ENCODE assay signal across 18 cellular contexts in genomic region chr5:95532415-95532814, GRCh38. TPM values are rescaled to one million over a fixed set of nuclear protein-coding genes. Genes with fewer than 3 reads are reported as not detected.
DNase-seq lines count a peak whose midpoint lies in the region; ATAC-seq, FAIRE-seq and TF ChIP-seq lines count a peak whose summit lies in the region.
"Had no signal": no experiment of that assay in that cellular context is flagged by ENCODE, and none has a peak within 500 bp of the region (broad histone marks: within the 10 kb centered on the region; RNA-seq: fewer than 3 reads in every experiment).

No MANE protein-coding gene starts in this region.

- peak; percentile 5 for FAIRE-seq in small intestine (lab: Jason Lieb, UNC)
- FAIRE-seq: GM12891, H1 had no signal

- no peak overlapping the region for H3T11ph ChIP-seq in H9 (ENCODE audit: low read length)

- no peaks in the 10 kb centered on the region for H3K27me3 Mint-ChIP-seq in H9 (ENCODE audit: low read depth)
- H3K27me3 Mint-ChIP-seq in chondrocyte (ENCODE audit: low read depth): no peaks in the 10 kb centered on the region
- no peaks in the 10 kb centered on the region for H3K27me3 Mint-ChIP-seq in activated CD8-positive, alpha-beta T cell treated with anti-CD3 and anti-CD28 coated beads for 36 hours
- H3K27me3 Mint-ChIP-seq: B cell had no signal

- no peak for DNase-seq in H9
- no peak for DNase-seq in chondrocyte (ENCODE audit: low spot score)
- no peak for DNase-seq in small intestine
- DNase-seq in activated CD8-positive, alpha-beta T cell treated with anti-CD3 and anti-CD28 coated beads for 36 hours: no peak
- DNase-seq: Calu3; CD8-positive, alpha-beta T cell; DMS79 treated with DMSO at 0.1 percent for 48 hours; GF-D8; KG1 had no signal

- TF ChIP-seq CTCF in H9 (conservative IDR thresholded peaks at IDR 0.05): no peak
- TF ChIP-seq CTCF in chondrocyte (IDR thresholded peaks at IDR 0.05): no peak
- no peak for TF ChIP-seq CTCF in activated CD8-positive, alpha-beta T cell treated with anti-CD3 and anti-CD28 coated beads for 36 hours (IDR thresholded peaks at IDR 0.05)

- H3K23me2 ChIP-seq in H9 (ENCODE audit: insufficient read length, low read depth, low read length, poor library complexity, severe bottlenecking): no peaks in the 10 kb centered on the region

- no CpG with 5 or more reads among the region's 2 CpGs for WGBS in H9 (ENCODE audit: extremely low coverage, insufficient read length, low lambda C conversion rate)
- 81% methylated on average over 2 of the region's 2 CpGs for WGBS in HUES64
- WGBS in small intestine, 3 donors: 97% methylated on average over 2 of the region's 2 CpGs

- CTCF ChIA-PET in activated CD8-positive, alpha-beta T cell treated with anti-CD3 and anti-CD28 coated beads for 36 hours (lab: Charles Lee): no interaction called here

- H2BK15ac ChIP-seq in H9 (ENCODE audit: low read depth, low read length): no peak overlapping the region

- no peak overlapping the region for H3K4me2 ChIP-seq in H9 (ENCODE audit: insufficient read depth, insufficient read length, low read length)
- H3K4me2 ChIP-seq: BLaER1 treated with 17β-estradiol and CSF1 and Interleukin-3, amounts not matched to agents 10 nM and 100 nM had no signal

- H3K9me3 ChIP-seq in H9 (ENCODE audit: control insufficient read depth, low read depth, low read length): no peaks in the 10 kb centered on the region
- H3K9me3 ChIP-seq in HUES64 (ENCODE audit: insufficient read depth, low read depth, low read length): no peaks in the 10 kb centered on the region
- H3K9me3 ChIP-seq in small intestine (ENCODE audit: control insufficient read depth, low read depth): no peaks in the 10 kb centered on the region
- H3K9me3 ChIP-seq: BLaER1 treated with 17β-estradiol and CSF1 and Interleukin-3, amounts not matched to agents 10 nM and 100 nM; HAP-1 had no signal

- no peak overlapping the region for H3K4ac ChIP-seq in H9 (ENCODE audit: low read depth, low read length)

- no peaks in the 10 kb centered on the region for H3K79me1 ChIP-seq in H9 (ENCODE audit: insufficient read depth, low read depth, low read length, poor library complexity, severe bottlenecking)

- peak overlapping the region; percentile 14; the same call in 1 of the 2 replicates for H3K4me3 ChIP-seq in HUES64 (ENCODE audit: low read length)
- no peak overlapping the region for H3K4me3 ChIP-seq in small intestine (ENCODE audit: low read depth in 1 of 2, low read length in 2 of 2)
- H3K4me3 ChIP-seq: BLaER1 treated with 17β-estradiol and CSF1 and Interleukin-3, amounts not matched to agents 10 nM and 100 nM; HAP-1 had no signal

- H3K9me3 Mint-ChIP-seq in H9: no peaks in the 10 kb centered on the region
- H3K9me3 Mint-ChIP-seq in chondrocyte (ENCODE audit: low read depth): no peaks in the 10 kb centered on the region
- H3K9me3 Mint-ChIP-seq in activated CD8-positive, alpha-beta T cell treated with anti-CD3 and anti-CD28 coated beads for 36 hours: no peaks in the 10 kb centered on the region
- H3K9me3 Mint-ChIP-seq: CD8-positive, alpha-beta T cell had no signal

- no peak overlapping the region for H3K23ac ChIP-seq in H9 (ENCODE audit: insufficient read length, low read depth, low read length)

- H3K36me3 ChIP-seq in HUES64 (ENCODE audit: insufficient read depth, low read length) (peaks cover 65% of the 10 kb centered on the region), small intestine (ENCODE audit: control insufficient read depth in 2 of 2, insufficient read depth in 2 of 2, low read length in 2 of 2) (peaks cover 0 to 12% of the 10 kb centered on the region in 2 donors)

- no peaks in the 10 kb centered on the region for H4K20me1 ChIP-seq in H9 (ENCODE audit: control insufficient read depth, insufficient read depth, insufficient read length)

- peak overlapping the region in 1 of 2 experiments; percentile 12; a peak in 1 of 5 replicates for H3K4me3 Mint-ChIP-seq in H9
- H3K4me3 Mint-ChIP-seq in chondrocyte (ENCODE audit: unreplicated experiment): no peak overlapping the region
- H3K4me3 Mint-ChIP-seq in activated CD8-positive, alpha-beta T cell treated with anti-CD3 and anti-CD28 coated beads for 36 hours: no peak overlapping the region
- H3K4me3 Mint-ChIP-seq: B cell; CD8-positive, alpha-beta T cell had no signal

- H2BK120ac ChIP-seq in H9 (ENCODE audit: low read depth, low read length, poor library complexity, severe bottlenecking): no peak overlapping the region

- H3K27ac ChIP-seq in H9 (ENCODE audit: insufficient read length, low read depth, low read length) (no peak overlapping the region), HUES64 (ENCODE audit: low read depth, low read length) (peak overlapping the region; percentile 34; the same call in 1 of the 2 replicates), small intestine (ENCODE audit: low read depth in 1 of 2, low read length in 1 of 2) (no peak overlapping the region)
- H3K27ac ChIP-seq: BLaER1 treated with 17β-estradiol and CSF1 and Interleukin-3, amounts not matched to agents 10 nM and 100 nM; HL-60 had no signal

- H2AK5ac ChIP-seq in H9 (ENCODE audit: insufficient read length, low read length): no peak overlapping the region

- H2BK12ac ChIP-seq in H9 (ENCODE audit: insufficient read length, low read depth, low read length): no peak overlapping the region

- peaks cover 11 to 42% (median 41%) of the 10 kb centered on the region in 3 experiments; a peak in 6 of 7 replicates for H3K36me3 Mint-ChIP-seq in H9 (ENCODE audit: insufficient read depth in 1 of 3, low read depth in 3 of 3)
- peaks cover 33% of the 10 kb centered on the region for H3K36me3 Mint-ChIP-seq in chondrocyte (ENCODE audit: low read depth)
- peaks cover 50% of the 10 kb centered on the region for H3K36me3 Mint-ChIP-seq in activated CD8-positive, alpha-beta T cell treated with anti-CD3 and anti-CD28 coated beads for 36 hours (ENCODE audit: low read depth)

- no peak overlapping the region for H4K8ac ChIP-seq in H9 (replicated peaks; ENCODE audit: insufficient read length, low read depth, low read length)

- H3K14ac ChIP-seq in H9 (ENCODE audit: insufficient read depth, low read length): no peak overlapping the region

- POLR2A ChIA-PET in activated CD8-positive, alpha-beta T cell treated with anti-CD3 and anti-CD28 coated beads for 36 hours (lab: Charles Lee): no interaction called here

- no peak overlapping the region for H3K9ac ChIP-seq in H9 (ENCODE audit: extremely low read depth, insufficient read length, low read length)
- H3K9ac ChIP-seq in HUES64 (ENCODE audit: low read depth, low read length): no peak overlapping the region
- H3K9ac ChIP-seq: BLaER1 treated with 17β-estradiol and CSF1 and Interleukin-3, amounts not matched to agents 10 nM and 100 nM had no signal

- no peak for ATAC-seq in activated CD8-positive, alpha-beta T cell treated with anti-CD3 and anti-CD28 coated beads for 36 hours
- ATAC-seq in HG03045 (IDR thresholded peaks at IDR 0.05; ENCODE audit: unreplicated experiment) (no peak), GM18873 (IDR thresholded peaks at IDR 0.05; ENCODE audit: low FRiP score, unreplicated experiment) (no peak)
- ATAC-seq: CD8-positive, alpha-beta T cell had no signal

- H4K5ac ChIP-seq in H9 (ENCODE audit: insufficient read length, low read depth, low read length): no peak overlapping the region

- H3K4me1 Mint-ChIP-seq in H9 (peaks cover 18 to 37% of the 10 kb centered on the region in 2 experiments), chondrocyte (ENCODE audit: low read depth) (peaks cover 55% of the 10 kb centered on the region)
- peaks cover 6% of the 10 kb centered on the region for H3K4me1 Mint-ChIP-seq in activated CD8-positive, alpha-beta T cell treated with anti-CD3 and anti-CD28 coated beads for 36 hours (ENCODE audit: low read depth)

- peak overlapping the region in 2 of 3 experiments; percentile 9 to 30; a peak in 3 of 7 replicates for H3K27ac Mint-ChIP-seq in H9
- peak overlapping the region; percentile 82 for H3K27ac Mint-ChIP-seq in chondrocyte (ENCODE audit: unreplicated experiment)
- no peak overlapping the region for H3K27ac Mint-ChIP-seq in activated CD8-positive, alpha-beta T cell treated with anti-CD3 and anti-CD28 coated beads for 36 hours
- H3K27ac Mint-ChIP-seq: B cell; CD8-positive, alpha-beta T cell had no signal

- H3K27me3 ChIP-seq in H9 (ENCODE audit: insufficient read depth, low read length) (no peaks in the 10 kb centered on the region), HUES64 (ENCODE audit: insufficient read depth, low read length) (no peaks in the 10 kb centered on the region), small intestine (ENCODE audit: control insufficient read depth in 2 of 2, insufficient read depth in 2 of 2, low read length in 2 of 2) (no peaks in the 10 kb centered on the region)
- H3K27me3 ChIP-seq: BLaER1 treated with 17β-estradiol and CSF1 and Interleukin-3, amounts not matched to agents 10 nM and 100 nM had no signal

- intact Hi-C loops in activated CD8-positive, alpha-beta T cell treated with anti-CD3 and anti-CD28 coated beads for 36 hours (cut with micrococcal nuclease): no loop called here

- no peak overlapping the region for H3K56ac ChIP-seq in H9 (ENCODE audit: insufficient read length, low read depth, low read length)

- no peak overlapping the region for H2AFZ ChIP-seq in H9 (ENCODE audit: low read length)

- no peak overlapping the region for H2BK5ac ChIP-seq in H9 (ENCODE audit: insufficient read length, low read length)

- no peak overlapping the region for H4K91ac ChIP-seq in H9 (ENCODE audit: insufficient read length, low read depth, low read length)

- H3K79me2 ChIP-seq in H9 (ENCODE audit: insufficient read depth, low read length): no peaks in the 10 kb centered on the region

- H2BK20ac ChIP-seq in H9 (ENCODE audit: low read depth, low read length, poor library complexity, severe bottlenecking): no peak overlapping the region

- H3K4me1 ChIP-seq in H9 (ENCODE audit: insufficient read depth, low read length) (peaks cover 3% of the 10 kb centered on the region; the same call in 1 of the 2 replicates), HUES64 (ENCODE audit: insufficient read depth, low read length) (peaks cover 28% of the 10 kb centered on the region), small intestine (ENCODE audit: control insufficient read depth in 2 of 2, insufficient read depth in 1 of 2, low read depth in 1 of 2, low read length in 1 of 2) (no peaks in the 10 kb centered on the region)
- H3K4me1 ChIP-seq: BLaER1 treated with 17β-estradiol and CSF1 and Interleukin-3, amounts not matched to agents 10 nM and 100 nM had no signal

- no peak overlapping the region for H3K18ac ChIP-seq in H9 (ENCODE audit: insufficient read length, low read depth, low read length)

RNA-seq across cellular contexts. Expression of gene SKIC3, which starts 22.4 kb away (rescaled TPM):
- total RNA-seq in H9 (2021) (64.7 and 69.3 TPM in 2 replicates), chondrocyte (114 to 132 TPM (median 116 TPM) in 3 replicates)
- 39.6 TPM for polyA plus RNA-seq in HUES64 (2013, experiment 1 of 2)
- polyA plus RNA-seq in HUES64 (2013, experiment 2 of 2): 38.0 TPM
- 10 to 100 TPM in 2 of 3 donors, 1 to 10 TPM in 1; 8.4 to 19.1 (median 15.2) TPM for polyA plus RNA-seq in small intestine
- total RNA-seq in activated CD8-positive, alpha-beta T cell treated with anti-CD3 and anti-CD28 coated beads for 36 hours: 10 to 100 TPM; 68.2 to 70.0 TPM

RNA-seq across cellular contexts. Expression of gene ARSK, which starts 22.5 kb away (rescaled TPM):
- total RNA-seq in H9 (2021) (8.5 and 8.6 TPM in 2 replicates), chondrocyte (10.0 to 10.7 TPM (median 10.4 TPM) in 3 replicates)
- 11.7 TPM for polyA plus RNA-seq in HUES64 (2013, experiment 1 of 2)
- polyA plus RNA-seq in HUES64 (2013, experiment 2 of 2): 11.0 TPM
- polyA plus RNA-seq in small intestine: 1 to 10 TPM in 2 of 3 donors, under 1 TPM in 1; 0.89 to 3.5 (median 1.1) TPM
- 1 to 10 TPM; 4.9 to 5.0 TPM for total RNA-seq in activated CD8-positive, alpha-beta T cell treated with anti-CD3 and anti-CD28 coated beads for 36 hours
